ENCODE assay signal across 1 cellular context in genomic region chr6:142297996-142298753, GRCh38.
TF ChIP-seq lines count a peak whose summit lies in the region.

No MANE protein-coding gene starts in this region.

TF ChIP-seq in HepG2, 621 proteins besides CTCF, POLR2A, EP300 and RAD21 (continued from another document):
- TF ChIP-seq ARID4A (CRISPR knock-in tag; IDR thresholded peaks at IDR 0.05; ENCODE audit: borderline replicate concordance) (0 out of 2 replicates have a peak, but pooled peaks have one; percentile 19), ZBTB40 (IDR thresholded peaks at IDR 0.05) (no peak), ZBTB40 (CRISPR knock-in tag; IDR thresholded peaks at IDR 0.05) (no peak), HHEX (CRISPR knock-in tag; IDR thresholded peaks at IDR 0.05) (no peak), HIVEP1 (CRISPR knock-in tag; IDR thresholded peaks at IDR 0.05) (no peak), HOXD1 (CRISPR knock-in tag; IDR thresholded peaks at IDR 0.05) (no peak), ZNF546 (CRISPR knock-in tag; conservative IDR thresholded peaks at IDR 0.05) (no peak), CENPT (CRISPR knock-in tag; IDR thresholded peaks at IDR 0.05; ENCODE audit: low read depth) (no peak), PHF21A (CRISPR knock-in tag; IDR thresholded peaks at IDR 0.05) (no peak; the same call in 1 of the 2 replicates), FOXC1 (CRISPR knock-in tag; IDR thresholded peaks at IDR 0.05; ENCODE audit: borderline replicate concordance) (no peak), ZNF513 (CRISPR knock-in tag; conservative IDR thresholded peaks at IDR 0.05) (no peak), ZFP36L2 (CRISPR knock-in tag; IDR thresholded peaks at IDR 0.05) (no peak), IRX3 (CRISPR knock-in tag; IDR thresholded peaks at IDR 0.05; ENCODE audit: borderline replicate concordance, low read depth) (no peak), FOXJ3 (CRISPR knock-in tag; IDR thresholded peaks at IDR 0.05; ENCODE audit: borderline replicate concordance) (no peak), HINFP (CRISPR knock-in tag; IDR thresholded peaks at IDR 0.05; ENCODE audit: low read depth) (no peak), ZNF383 (CRISPR knock-in tag; IDR thresholded peaks at IDR 0.05; ENCODE audit: borderline replicate concordance) (no peak), HOXA5 (CRISPR knock-in tag; IDR thresholded peaks at IDR 0.05) (no peak), ZNF350 (CRISPR knock-in tag; IDR thresholded peaks at IDR 0.05; ENCODE audit: borderline replicate concordance, low read depth) (no peak), XRCC5 (optimal IDR thresholded peaks at IDR 0.05; ENCODE audit: low read length) (no peak), IKZF1 (IDR thresholded peaks at IDR 0.05) (no peak), AGO2 (optimal IDR thresholded peaks at IDR 0.05; ENCODE audit: low read depth, low read length) (no peak), ZNF547 (CRISPR knock-in tag; IDR thresholded peaks at IDR 0.05) (0 out of 2 replicates have a peak, but pooled peaks have one; percentile 49), RFX5 (IDR thresholded peaks at IDR 0.05; ENCODE audit: low read depth, low read length) (no peak), MXD4 (CRISPR knock-in tag; IDR thresholded peaks at IDR 0.05) (peak; percentile 76), ADNP (CRISPR knock-in tag; IDR thresholded peaks at IDR 0.05) (no peak), ZNF276 (CRISPR knock-in tag; IDR thresholded peaks at IDR 0.05; ENCODE audit: low read depth) (no peak), ZSCAN25 (CRISPR knock-in tag; IDR thresholded peaks at IDR 0.05) (no peak), ZNF331 (CRISPR knock-in tag; IDR thresholded peaks at IDR 0.05) (peak; percentile 85), MLLT10 (CRISPR knock-in tag; IDR thresholded peaks at IDR 0.05) (no peak), MED8 (CRISPR knock-in tag; IDR thresholded peaks at IDR 0.05; ENCODE audit: insufficient replicate concordance) (no peak), NCOR1 (IDR thresholded peaks at IDR 0.05; ENCODE audit: borderline replicate concordance, low read length) (0 out of 2 replicates have a peak, but pooled peaks have one; percentile 50), ZNF790 (CRISPR knock-in tag; IDR thresholded peaks at IDR 0.05; ENCODE audit: borderline replicate concordance) (no peak), MAX (IDR thresholded peaks at IDR 0.05) (peak; percentile 85)
